24 cellular contexts compared by ENCODE assay signal in genomic region chr1:61531725-61532124, GRCh38.
A peak's percentile ranks its signal among the peaks of the same experiment; 100 is the strongest.
DNase-seq lines count a peak whose midpoint lies in the region; ATAC-seq and TF ChIP-seq lines count a peak whose summit lies in the region.
"Had no signal": no experiment of that assay in that cellular context is flagged by ENCODE, and none has a peak within 500 bp of the region (broad histone marks: within the 10 kb centered on the region; RNA-seq: fewer than 3 reads in every experiment).

No MANE protein-coding gene starts in this region.

- intact Hi-C loops in heart left ventricle (cut with DNase I), result no loop called here

- whole genome bisulfite sequencing in heart left ventricle, 4 donors, result 79 to 86% (median 81%) methylated on average over 2 of the region's 2 CpGs

- H3K27ac Mint-ChIP-seq in stimulated activated memory B cell treated with anti-CD40 and anti-IgM and Interleukin-4, amounts not matched to agents 10 μg/mL and 1 μg/mL and 100 μg/mL, for 72 hours, result no peak overlapping the region
- H3K27ac Mint-ChIP-seq: B cell; CD4-positive, alpha-beta memory T cell; CD4-positive, CD25-positive, alpha-beta regulatory T cell; CD8-positive, alpha-beta memory T cell had no signal

- no peak overlapping the region for H3K4me3 Mint-ChIP-seq in stimulated activated memory B cell treated with anti-CD40 and anti-IgM and Interleukin-4, amounts not matched to agents 10 μg/mL and 1 μg/mL and 100 μg/mL, for 72 hours
- H3K4me3 Mint-ChIP-seq: B cell; CD4-positive, alpha-beta memory T cell; CD4-positive, CD25-positive, alpha-beta regulatory T cell; CD8-positive, alpha-beta memory T cell had no signal

- H3K36me3 Mint-ChIP-seq in stimulated activated memory B cell treated with anti-CD40 and anti-IgM and Interleukin-4, amounts not matched to agents 10 μg/mL and 1 μg/mL and 100 μg/mL, for 72 hours, result no peaks in the 10 kb centered on the region
- H3K36me3 Mint-ChIP-seq: CD4-positive, alpha-beta memory T cell; CD4-positive, CD25-positive, alpha-beta regulatory T cell; CD8-positive, alpha-beta memory T cell had no signal

- DNase-seq in CD1c-positive myeloid dendritic cell (ENCODE audit: extremely low spot score) (peak; percentile 68), SK-MEL-5 (ENCODE audit: low read depth, low spot score) (peak; percentile 4), heart left ventricle (no peak)
- DNase-seq in activated CD4-positive, alpha-beta T cell treated with anti-CD3 and anti-CD28 coated beads for 4 hours, result no peak
- no peak for DNase-seq in activated naive CD4-positive, alpha-beta T cell (lab: John Stamatoyannopoulos, UW)
- DNase-seq: AML-193; CD4-positive, alpha-beta memory T cell; CD4-positive, CD25-positive, alpha-beta regulatory T cell; CD8-positive, alpha-beta memory T cell; COR-L47; DMS 273 treated with DMSO at 0.1 percent for 48 hours; DMS153; DMS53; DMS79; DND-41; EL; GDM1 had no signal

- no peak for TF ChIP-seq POLR2A in heart left ventricle (IDR thresholded peaks at IDR 0.05)

- peak; percentile 35 for ATAC-seq in stimulated activated memory B cell treated with anti-CD40 and anti-IgM and Interleukin-4, amounts not matched to agents 10 μg/mL and 1 μg/mL and 100 μg/mL, for 72 hours
- ATAC-seq in heart left ventricle, result no peak
- ATAC-seq: A549, GM12878 had no signal

- peaks cover 0 to 11% (median 0%) of the 10 kb centered on the region in 12 donors for H3K4me1 ChIP-seq in heart left ventricle
- H3K4me1 ChIP-seq: A549 had no signal

- no peak for TF ChIP-seq CTCF in heart left ventricle (IDR thresholded peaks at IDR 0.05)

- no peaks in the 10 kb centered on the region for H3K27me3 ChIP-seq in heart left ventricle
- H3K27me3 ChIP-seq: BLaER1 treated with 17β-estradiol and CSF1 and Interleukin-3, amounts not matched to agents 10 nM and 100 nM had no signal

- no peak overlapping the region for H3K4me3 ChIP-seq in heart left ventricle
- H3K4me3 ChIP-seq: A549; BLaER1 treated with 17β-estradiol and CSF1 and Interleukin-3, amounts not matched to agents 10 nM and 100 nM; GM12878 had no signal

- H3K4me1 Mint-ChIP-seq in stimulated activated memory B cell treated with anti-CD40 and anti-IgM and Interleukin-4, amounts not matched to agents 10 μg/mL and 1 μg/mL and 100 μg/mL, for 72 hours, result no peaks in the 10 kb centered on the region
- H3K4me1 Mint-ChIP-seq: B cell; CD4-positive, CD25-positive, alpha-beta regulatory T cell had no signal

- in situ Hi-C loops in SK-MEL-5 (cut with HindIII; ENCODE audit: low pct_unique_long_range_greater_than_20kb, low sequenced_read_pairs), result no loop called here

- no peaks in the 10 kb centered on the region for H3K9me3 ChIP-seq in heart left ventricle
- H3K9me3 ChIP-seq: A549; BLaER1 treated with 17β-estradiol and CSF1 and Interleukin-3, amounts not matched to agents 10 nM and 100 nM had no signal

- H3K27me3 Mint-ChIP-seq in stimulated activated memory B cell treated with anti-CD40 and anti-IgM and Interleukin-4, amounts not matched to agents 10 μg/mL and 1 μg/mL and 100 μg/mL, for 72 hours, result peaks cover 10% of the 10 kb centered on the region
- H3K27me3 Mint-ChIP-seq: CD4-positive, CD25-positive, alpha-beta regulatory T cell had no signal

- no peaks in the 10 kb centered on the region for H3K36me3 ChIP-seq in heart left ventricle
- H3K36me3 ChIP-seq: BLaER1 treated with 17β-estradiol and CSF1 and Interleukin-3, amounts not matched to agents 10 nM and 100 nM had no signal

- H3K27ac ChIP-seq in heart left ventricle, result no peak overlapping the region
- H3K27ac ChIP-seq: 22Rv1; A549; BLaER1 treated with 17β-estradiol and CSF1 and Interleukin-3, amounts not matched to agents 10 nM and 100 nM; C4-2B had no signal

- H3K9me3 Mint-ChIP-seq in stimulated activated memory B cell treated with anti-CD40 and anti-IgM and Interleukin-4, amounts not matched to agents 10 μg/mL and 1 μg/mL and 100 μg/mL, for 72 hours, result no peaks in the 10 kb centered on the region
- H3K9me3 Mint-ChIP-seq: CD4-positive, alpha-beta memory T cell; CD4-positive, CD25-positive, alpha-beta regulatory T cell; CD8-positive, alpha-beta memory T cell had no signal

Comparison
In these comparisons a context has a peak if more than half of its experiments do, and no peak if none do; other contexts are left out.
1. DNase-seq: peak in CD1c-positive myeloid dendritic cell (single experiment) and SK-MEL-5 (single experiment); none in heart left ventricle (0 of 5), activated CD4-positive, alpha-beta T cell treated with anti-CD3 and anti-CD28 coated beads for 4 hours (0 of 2) and activated naive CD4-positive, alpha-beta T cell (0 of 4).